Comparison of ENCODE assay signal across 15 cellular contexts in the genomic region with DNA sequence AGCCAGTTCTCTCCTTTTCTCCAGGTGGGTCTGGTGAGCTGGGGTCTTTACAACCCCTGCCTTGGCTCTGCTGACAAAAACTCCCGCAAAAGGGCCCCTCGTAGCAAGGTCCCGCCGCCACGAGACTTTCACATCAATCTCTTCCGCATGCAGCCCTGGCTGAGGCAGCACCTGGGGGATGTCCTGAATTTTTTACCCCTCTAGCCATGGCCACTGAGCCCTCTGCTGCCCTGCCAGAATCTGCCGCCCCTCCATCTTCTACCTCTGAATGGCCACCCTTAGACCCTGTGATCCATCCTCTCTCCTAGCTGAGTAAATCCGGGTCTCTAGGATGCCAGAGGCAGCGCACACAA. TPM values are rescaled to one million over a fixed set of nuclear protein-coding genes. Genes with fewer than 3 reads are reported as not detected.
DNase-seq lines count a peak whose midpoint lies in the region; ATAC-seq and TF ChIP-seq lines count a peak whose summit lies in the region.
"Had no signal": no experiment of that assay in that cellular context is flagged by ENCODE, and none has a peak within 500 bp of the region (broad histone marks: within the 10 kb centered on the region; RNA-seq: fewer than 3 reads in every experiment).

No MANE protein-coding gene starts in this region.

- H3K9me3 ChIP-seq in right lobe of liver (no peaks in the 10 kb centered on the region), stomach (no peaks in the 10 kb centered on the region), Karpas-422 (ENCODE audit: low read length) (no peaks in the 10 kb centered on the region)
- H3K9me3 ChIP-seq: SJCRH30 had no signal

- peaks cover 0 to 58% (median 21%) of the 10 kb centered on the region in 4 donors for H3K36me3 ChIP-seq in right lobe of liver
- H3K36me3 ChIP-seq in stomach, result peaks cover 0 to 11% (median 2%) of the 10 kb centered on the region in 4 donors
- H3K36me3 ChIP-seq in Karpas-422 (ENCODE audit: insufficient read depth, low read length), result no peaks in the 10 kb centered on the region
- H3K36me3 ChIP-seq: brain microvascular endothelial cell, SJCRH30 had no signal

- DNase-seq in HFFc6, result no peak
- DNase-seq in chondrocyte (ENCODE audit: low spot score), result no peak
- DNase-seq in right lobe of liver, result no peak
- no peak for DNase-seq in stomach
- no peak for DNase-seq in Karpas-422
- DNase-seq: activated T-cell treated with anti-CD3 and anti-CD28 coated beads for 4 hours, C1 segment of cervical spinal cord, NCI-H1092 treated with DMSO at 0.1 percent for 48 hours, NCI-H526, SJCRH30 had no signal

- H3K4me3 Mint-ChIP-seq in HFFc6, result peak overlapping the region; percentile 83
- no peak overlapping the region for H3K4me3 Mint-ChIP-seq in chondrocyte (ENCODE audit: unreplicated experiment)

- 59% methylated on average over 5 of the region's 9 CpGs for WGBS in right lobe of liver (ENCODE audit: insufficient coverage, low coverage, low lambda C conversion rate, missing lambda C conversion rate)
- WGBS in stomach, 5 donors, result 43 to 60% (median 50%) methylated on average over 7 to 9 of the region's 9 CpGs

- ATAC-seq in right lobe of liver (peak in 1 of 4 donors; percentile 17), GM19023 (IDR thresholded peaks at IDR 0.05; ENCODE audit: unreplicated experiment) (no peak), GM21526 (IDR thresholded peaks at IDR 0.05; ENCODE audit: low FRiP score, unreplicated experiment) (no peak), HG03520 (IDR thresholded peaks at IDR 0.05; ENCODE audit: unreplicated experiment) (no peak)

- peak overlapping the region; percentile 51 to 91 (median 66) for H3K27ac ChIP-seq in right lobe of liver
- peak overlapping the region; percentile 71 to 93 (median 86) for H3K27ac ChIP-seq in stomach
- no peak overlapping the region for H3K27ac ChIP-seq in Karpas-422 (ENCODE audit: low read length)
- H3K27ac ChIP-seq: SJCRH30, VCaP had no signal

- peaks cover 52% of the 10 kb centered on the region for H3K4me1 Mint-ChIP-seq in HFFc6 (ENCODE audit: low read depth)
- H3K4me1 Mint-ChIP-seq in chondrocyte (ENCODE audit: low read depth), result peaks cover 30% of the 10 kb centered on the region

- peak overlapping the region in 1 of 3 donors; percentile 78 for H3K4me3 ChIP-seq in right lobe of liver
- H3K4me3 ChIP-seq in stomach, result peak overlapping the region; percentile 11 to 48 (median 30)
- H3K4me3 ChIP-seq in Karpas-422 (ENCODE audit: low read length), result no peak overlapping the region
- H3K4me3 ChIP-seq: SJCRH30 had no signal

- H4K20me1 ChIP-seq in Karpas-422 (ENCODE audit: insufficient read depth, low read depth, low read length), result no peaks in the 10 kb centered on the region

- no peaks in the 10 kb centered on the region for H3K9me3 Mint-ChIP-seq in HFFc6
- no peaks in the 10 kb centered on the region for H3K9me3 Mint-ChIP-seq in chondrocyte (ENCODE audit: low read depth)

- TF ChIP-seq EP300 in stomach (IDR thresholded peaks at IDR 0.05), result no peak

- H3K79me2 ChIP-seq in Karpas-422 (ENCODE audit: low read length), result no peaks in the 10 kb centered on the region

- TF ChIP-seq POLR2A in right lobe of liver (IDR thresholded peaks at IDR 0.05) (no peak), stomach (IDR thresholded peaks at IDR 0.05) (no peak)

- H3K4me2 ChIP-seq in Karpas-422 (ENCODE audit: low read depth, low read length, poor library complexity, severe bottlenecking), result no peak overlapping the region

- H3K9me2 ChIP-seq in Karpas-422 (replicated peaks; ENCODE audit: insufficient read depth, low read length), result no peaks in the 10 kb centered on the region

- H3K9ac ChIP-seq in Karpas-422 (ENCODE audit: low read length), result no peak overlapping the region

- peak overlapping the region; percentile 88 for H3K27ac Mint-ChIP-seq in HFFc6
- H3K27ac Mint-ChIP-seq in chondrocyte (ENCODE audit: unreplicated experiment), result peak overlapping the region; percentile 95

- no peak for TF ChIP-seq CTCF in HFFc6 (IDR thresholded peaks at IDR 0.05)
- TF ChIP-seq CTCF in chondrocyte (IDR thresholded peaks at IDR 0.05), result no peak
- no peak for TF ChIP-seq CTCF in right lobe of liver (IDR thresholded peaks at IDR 0.05)
- peak in 1 of 7 experiments; percentile 5 for TF ChIP-seq CTCF in stomach (IDR thresholded peaks at IDR 0.05)

- H2AFZ ChIP-seq in Karpas-422 (ENCODE audit: low read length), result no peak overlapping the region

- intact Hi-C loops in right lobe of liver (cut with DNase I) (no loop called here), stomach (cut with DNase I; ENCODE audit: low total_unique reads) (no loop called here)

- H3K27me3 ChIP-seq in right lobe of liver, result no peaks in the 10 kb centered on the region
- H3K27me3 ChIP-seq in stomach, result no peaks in the 10 kb centered on the region
- no peaks in the 10 kb centered on the region for H3K27me3 ChIP-seq in Karpas-422 (ENCODE audit: low read length)
- H3K27me3 ChIP-seq: brain microvascular endothelial cell had no signal

- H3K27me3 Mint-ChIP-seq in HFFc6 (ENCODE audit: insufficient read depth), result peaks cover 17% of the 10 kb centered on the region
- H3K27me3 Mint-ChIP-seq in chondrocyte (ENCODE audit: low read depth), result peaks cover 3% of the 10 kb centered on the region

- peaks cover 0 to 41% (median 19%) of the 10 kb centered on the region in 4 donors for H3K4me1 ChIP-seq in right lobe of liver
- H3K4me1 ChIP-seq in stomach, result peaks cover 8 to 37% (median 18%) of the 10 kb centered on the region in 4 donors
- H3K4me1 ChIP-seq in Karpas-422 (ENCODE audit: low read length), result peaks cover 3% of the 10 kb centered on the region; the same call in 1 of the 2 replicates

- H3K36me3 Mint-ChIP-seq in HFFc6 (ENCODE audit: low read depth) (no peaks in the 10 kb centered on the region), chondrocyte (ENCODE audit: low read depth) (peaks cover 2% of the 10 kb centered on the region)

RNA-seq across cellular contexts. Expression of gene CFB, which starts 0.8 kb away (rescaled TPM):
- 1 to 10 TPM in 2 of 6 experiments, under 1 TPM in 3, not detected in 1; 0.33 to 1.3 (median 0.81) TPM for total RNA-seq in HFFc6 (2021; fragmentation: NEBNext Ultra II Directional; extraction: Animal tissue kit (Norgen Biotek cat#: 25700))
- total RNA-seq in chondrocyte (2.3 to 3.2 TPM (median 2.6 TPM) in 3 replicates), right lobe of liver (1,000 to 10,000 TPM; 1,939 to 4,112 (median 3,131) TPM), stomach (100 to 1,000 TPM in 3 of 5 donors, 10 to 100 TPM in 1, 1 to 10 TPM in 1; 8.4 to 316 (median 185) TPM)
- 100 to 1,000 TPM in 2 of 3 donors, 10 to 100 TPM in 1; 13.1 to 226 (median 165) TPM for polyA plus RNA-seq in stomach
- 0.22 TPM in 1 of 2 replicates, not detected in the other for total RNA-seq in Karpas-422 (2014; rRNA removed; shearing (Covaris generic); ENCODE audit: low replicate concordance)
- total RNA-seq: SJCRH30 had no signal

RNA-seq across cellular contexts. Expression of gene NELFE, which starts 13.6 kb away (rescaled TPM):
- 10 to 100 TPM; 63.4 to 87.0 (median 78.7) TPM for total RNA-seq in HFFc6 (2021; fragmentation: NEBNext Ultra II Directional; extraction: Animal tissue kit (Norgen Biotek cat#: 25700))
- 43.5 to 59.3 TPM (median 50.6 TPM) in 3 replicates for total RNA-seq in chondrocyte
- total RNA-seq in right lobe of liver, result 10 to 100 TPM in 5 of 6 experiments, 1 to 10 TPM in 1; 9.3 to 33.8 (median 18.3) TPM
- total RNA-seq in stomach, result 100 to 1,000 TPM in 1 of 5 donors, 10 to 100 TPM in 3, 1 to 10 TPM in 1; 2.9 to 100 (median 50.1) TPM
- 10 to 100 TPM; 52.1 to 75.8 (median 53.5) TPM for polyA plus RNA-seq in stomach
- total RNA-seq in Karpas-422 (2014; rRNA removed; shearing (Covaris generic); ENCODE audit: low replicate concordance), result 56.3 and 146 TPM in 2 replicates

RNA-seq across cellular contexts. Expression of gene SKIC2, which starts 13.8 kb away (rescaled TPM):
- total RNA-seq in HFFc6 (2021; fragmentation: NEBNext Ultra II Directional; extraction: Animal tissue kit (Norgen Biotek cat#: 25700)), result 10 to 100 TPM; 74.0 to 83.3 (median 77.8) TPM
- total RNA-seq in chondrocyte, result 56.9 to 85.6 TPM (median 61.2 TPM) in 3 replicates
- total RNA-seq in right lobe of liver, result 10 to 100 TPM; 26.3 to 73.1 (median 47.1) TPM
- total RNA-seq in stomach, result 100 to 1,000 TPM in 3 of 5 donors, 10 to 100 TPM in 2; 22.0 to 478 (median 114) TPM
- 10 to 100 TPM; 74.3 to 88.9 (median 87.1) TPM for polyA plus RNA-seq in stomach
- total RNA-seq in Karpas-422 (2014; rRNA removed; shearing (Covaris generic); ENCODE audit: low replicate concordance), result 43.7 and 60.0 TPM in 2 replicates

RNA-seq across cellular contexts. Expression of gene C2, which starts 17.6 kb away (rescaled TPM):
- under 1 TPM in 4 of 6 experiments, not detected in 2; 0.24 to 0.43 (median 0.43) TPM for total RNA-seq in HFFc6 (2021; fragmentation: NEBNext Ultra II Directional; extraction: Animal tissue kit (Norgen Biotek cat#: 25700))
- total RNA-seq in chondrocyte (0.52 to 1.5 TPM (median 0.56 TPM) in 3 replicates), right lobe of liver (100 to 1,000 TPM; 309 to 739 (median 533) TPM), stomach (10 to 100 TPM in 1 of 5 donors, 1 to 10 TPM in 3, not detected in 1; 1.7 to 24.6 (median 4.0) TPM)
- polyA plus RNA-seq in stomach, result 1 to 10 TPM; 3.3 to 6.3 (median 4.9) TPM
- total RNA-seq in Karpas-422 (2014; rRNA removed; shearing (Covaris generic); ENCODE audit: low replicate concordance), result not detected in 2 replicates

RNA-seq across cellular contexts. Expression of gene DXO, which starts 26.8 kb away (rescaled TPM):
- total RNA-seq in HFFc6 (2021; fragmentation: NEBNext Ultra II Directional; extraction: Animal tissue kit (Norgen Biotek cat#: 25700)), result 10 to 100 TPM; 14.1 to 20.5 (median 16.5) TPM
- 15.8 to 25.9 TPM (median 19.3 TPM) in 3 replicates for total RNA-seq in chondrocyte
- total RNA-seq in right lobe of liver, result 10 to 100 TPM in 5 of 6 experiments, 1 to 10 TPM in 1; 9.8 to 14.6 (median 12.1) TPM
- total RNA-seq in stomach, result 10 to 100 TPM in 3 of 5 donors, 1 to 10 TPM in 2; 4.1 to 65.8 (median 18.3) TPM
- 10 to 100 TPM; 11.9 to 24.8 (median 19.7) TPM for polyA plus RNA-seq in stomach
- 20.8 and 25.0 TPM in 2 replicates for total RNA-seq in Karpas-422 (2014; rRNA removed; shearing (Covaris generic); ENCODE audit: low replicate concordance)

Comparison
In these comparisons a context has a peak if more than half of its experiments do, and no peak if none do; other contexts are left out.
1. RNA of gene CFB, which starts 0.8 kb away (total RNA-seq): 1,939 to 4,112 TPM in right lobe of liver; 8.4 to 316 TPM in stomach, 2.3 to 3.2 TPM in chondrocyte, 0.33 to 1.3 TPM in HFFc6 and 0.22 TPM in Karpas-422; every median in the first group is over 4 times any median in the second.